ENCODE assay signal across 17 cellular contexts in the genomic region with DNA sequence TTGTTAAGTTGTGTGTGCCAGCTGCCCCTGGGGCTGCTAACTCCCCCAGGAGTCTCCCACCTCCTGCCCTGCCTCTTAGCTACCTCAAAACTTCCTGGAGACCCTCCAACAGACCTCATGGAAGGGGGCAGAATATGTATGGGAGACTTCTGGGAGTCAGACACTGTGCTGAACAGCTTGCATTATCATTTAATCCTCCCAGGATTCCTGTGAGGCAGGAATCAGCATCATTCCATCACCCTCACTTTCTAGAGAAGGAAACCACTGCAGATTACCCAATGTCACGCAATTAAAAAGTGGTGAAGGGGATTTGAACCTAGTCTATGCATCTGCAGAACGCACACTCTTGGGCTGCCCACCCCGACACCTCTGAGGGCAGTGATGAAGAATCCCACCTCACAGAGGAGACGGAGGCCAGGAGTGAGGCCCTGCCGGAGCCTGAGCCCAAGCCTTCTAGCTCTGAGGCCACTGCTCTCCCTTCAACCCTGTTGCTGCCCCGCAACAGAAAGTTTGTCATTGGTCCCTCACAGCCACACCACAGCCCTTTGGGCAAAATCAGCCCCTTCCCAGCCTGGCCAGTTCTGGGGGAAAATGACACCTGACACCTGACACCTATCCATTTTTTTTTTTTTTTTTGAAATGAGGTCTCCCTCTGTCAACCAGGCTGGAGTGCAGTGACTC. TPM values are rescaled to one million over a fixed set of nuclear protein-coding genes. Genes with fewer than 3 reads are reported as not detected.
DNase-seq lines count a peak whose midpoint lies in the region; ATAC-seq and TF ChIP-seq lines count a peak whose summit lies in the region.
"Had no signal": no experiment of that assay in that cellular context is flagged by ENCODE, and none has a peak within 500 bp of the region (broad histone marks: within the 10 kb centered on the region; RNA-seq: fewer than 3 reads in every experiment).

No MANE protein-coding gene starts in this region.

- H4K91ac ChIP-seq in neuronal stem cell (ENCODE audit: low read depth, low read length, poor library complexity): no peak overlapping the region

- peak overlapping the region; percentile 90 for H2BK15ac ChIP-seq in neuronal stem cell (ENCODE audit: low read length)

- H4K8ac ChIP-seq in neuronal stem cell (ENCODE audit: low read depth, low read length): no peak overlapping the region

- H3K79me1 ChIP-seq in neuronal stem cell (ENCODE audit: low read depth, low read length): no peaks in the 10 kb centered on the region

- H3K9ac ChIP-seq in neuronal stem cell (ENCODE audit: low read depth, low read length, poor library complexity): no peak overlapping the region

- no peaks in the 10 kb centered on the region for H3K9me3 ChIP-seq in cardiac muscle cell (ENCODE audit: low read depth)
- H3K9me3 ChIP-seq in neuronal stem cell (replicated peaks in 1 of 2; ENCODE audit: control insufficient read depth in 2 of 2, insufficient read depth in 1 of 2, low read depth in 1 of 2, low read length in 2 of 2): no peaks in the 10 kb centered on the region
- no peaks in the 10 kb centered on the region for H3K9me3 ChIP-seq in upper lobe of right lung

- peak overlapping the region; percentile 49 for H2AK5ac ChIP-seq in neuronal stem cell (ENCODE audit: low read depth, low read length)

- no peak overlapping the region for H3K23ac ChIP-seq in neuronal stem cell (ENCODE audit: low read depth, low read length, poor library complexity)

- DNase-seq in cardiac muscle cell (ENCODE audit: low read depth in 1 of 2, low spot score in 1 of 2) (peak in 1 of 2 donors; percentile 28), left cardiac atrium (no peak), fibroblast of peridontal ligament (ENCODE audit: extremely low read depth) (peak; percentile 56), neuronal stem cell (ENCODE audit: low spot score) (no peak), upper lobe of right lung (peak; percentile 22), lower leg skin (ENCODE audit: low spot score in 2 of 2) (no peak), ecto neural progenitor cell (ENCODE audit: low spot score) (no peak)
- DNase-seq: activated CD4-positive, CD25-positive, alpha-beta regulatory T cell treated with anti-CD3 and anti-CD28 coated beads, Interleukin-2, amount 50 U/mL, for 72 hours; central memory CD4-positive, alpha-beta T cell; mammary epithelial cell; NCI-H1092; NCI-H748 treated with DMSO at 0.1 percent for 48 hours had no signal

- ATAC-seq in left cardiac atrium (no peak), upper lobe of right lung (no peak), HG03432 (IDR thresholded peaks at IDR 0.05; ENCODE audit: unreplicated experiment) (no peak)

- TF ChIP-seq POLR2A in lower leg skin (IDR thresholded peaks at IDR 0.05): no peak

- no peak overlapping the region for H2AFZ ChIP-seq in neuronal stem cell (ENCODE audit: low read length)

- H3K4me2 ChIP-seq in neuronal stem cell (ENCODE audit: insufficient read depth, low read length, poor library complexity, severe bottlenecking): no peak overlapping the region

- H3K27ac ChIP-seq in cardiac muscle cell (peak overlapping the region; percentile 71), neuronal stem cell (replicated peaks; ENCODE audit: low read length) (no peak overlapping the region), upper lobe of right lung (peak overlapping the region; percentile 73)

- no peak for TF ChIP-seq CTCF in cardiac muscle cell (IDR thresholded peaks at IDR 0.05; ENCODE audit: low read depth, low read length)
- TF ChIP-seq CTCF in upper lobe of right lung (IDR thresholded peaks at IDR 0.05): no peak
- TF ChIP-seq CTCF in lower leg skin (IDR thresholded peaks at IDR 0.05): no peak

- no peak overlapping the region for H3K4me3 ChIP-seq in cardiac muscle cell
- no peak overlapping the region for H3K4me3 ChIP-seq in neuronal stem cell (ENCODE audit: low read length in 2 of 2)
- H3K4me3 ChIP-seq in upper lobe of right lung: peak overlapping the region; percentile 55
- no peak overlapping the region for H3K4me3 ChIP-seq in lower leg skin (ENCODE audit: low read depth, poor library complexity, severe bottlenecking)

- H3K14ac ChIP-seq in neuronal stem cell (ENCODE audit: low read length): no peak overlapping the region

- intact Hi-C loops in left cardiac atrium (cut with DNase I): no loop called here
- intact Hi-C loops in upper lobe of right lung (cut with DNase I): no loop called here
- intact Hi-C loops in lower leg skin (cut with DNase I; ENCODE audit: low total_unique reads): no loop called here

- H2BK5ac ChIP-seq in neuronal stem cell (ENCODE audit: low read length): no peak overlapping the region

- H3K27me3 ChIP-seq in cardiac muscle cell (no peaks in the 10 kb centered on the region), neuronal stem cell (ENCODE audit: control insufficient read depth in 3 of 3, insufficient read depth in 3 of 3, low read depth in 1 of 3, low read length in 3 of 3) (peaks cover 0 to 7% (median 0%) of the 10 kb centered on the region in 3 experiments), upper lobe of right lung (no peaks in the 10 kb centered on the region)

- no peak overlapping the region for H2BK12ac ChIP-seq in neuronal stem cell (ENCODE audit: low read length)

- no peak overlapping the region for H3K4ac ChIP-seq in neuronal stem cell (ENCODE audit: low read length)

- H3K4me1 ChIP-seq in cardiac muscle cell (ENCODE audit: low read depth) (peaks cover 64% of the 10 kb centered on the region), neuronal stem cell (ENCODE audit: control insufficient read depth in 2 of 2, insufficient read depth in 1 of 2, low read depth in 1 of 2, low read length in 2 of 2) (peaks cover 18 to 20% of the 10 kb centered on the region in 2 donors), upper lobe of right lung (peaks cover 4% of the 10 kb centered on the region)

- H3K18ac ChIP-seq in neuronal stem cell (ENCODE audit: low read length): peak overlapping the region; percentile 59

- no CpG with 5 or more reads among the region's 6 CpGs for whole genome bisulfite sequencing in neuronal stem cell (ENCODE audit: extremely low coverage in 2 of 2, insufficient read length in 2 of 2, insufficient replicate concordance in 1 of 2), 2 donors
- WGBS in lower leg skin, 2 donors: 82% methylated on average over 6 of the region's 6 CpGs

- H3K36me3 ChIP-seq in cardiac muscle cell (no peaks in the 10 kb centered on the region), neuronal stem cell (replicated peaks in 1 of 2; ENCODE audit: control insufficient read depth in 2 of 2, insufficient read depth in 2 of 2, low read length in 2 of 2) (no peaks in the 10 kb centered on the region), upper lobe of right lung (peaks cover 6% of the 10 kb centered on the region)

- no peak overlapping the region for H2BK120ac ChIP-seq in neuronal stem cell (ENCODE audit: low read depth, low read length)

RNA-seq across cellular contexts. Expression of gene IL17B, which starts 30.3 kb away (rescaled TPM):
- total RNA-seq in cardiac muscle cell: 6.4 and 9.0 TPM in 2 replicates
- 3.9 and 5.8 TPM in 2 replicates for polyA plus RNA-seq in cardiac muscle cell
- total RNA-seq in left cardiac atrium: under 1 TPM; 0.44 to 0.89 TPM
- not detected for polyA plus RNA-seq in neuronal stem cell (2013, experiment 1 of 2)
- not detected for polyA plus RNA-seq in neuronal stem cell (2013, experiment 2 of 2)
- not detected for total RNA-seq in upper lobe of right lung
- not detected for total RNA-seq in lower leg skin
- total RNA-seq: A673, Daoy, frontal cortex, SK-MEL-5 had no signal
- polyA plus RNA-seq: mammary epithelial cell had no signal

RNA-seq across cellular contexts. Expression of gene PCYOX1L, which starts 51.6 kb away (rescaled TPM):
- 14.4 and 16.1 TPM in 2 replicates for total RNA-seq in cardiac muscle cell
- polyA plus RNA-seq in cardiac muscle cell: 15.3 and 17.6 TPM in 2 replicates
- total RNA-seq in left cardiac atrium: 1 to 10 TPM; 5.2 to 5.4 TPM
- polyA plus RNA-seq in neuronal stem cell (2013, experiment 1 of 2): 16.0 TPM
- 16.3 TPM for polyA plus RNA-seq in neuronal stem cell (2013, experiment 2 of 2)
- total RNA-seq in upper lobe of right lung: 6.6 TPM
- 1 to 10 TPM; 2.7 to 5.6 (median 3.9) TPM for total RNA-seq in lower leg skin

Comparison
In these comparisons a context has a peak if more than half of its experiments do, and no peak if none do; other contexts are left out.
1. DNase-seq: peak in fibroblast of peridontal ligament (single experiment) and upper lobe of right lung (single experiment); none in left cardiac atrium (single experiment), neuronal stem cell (single experiment), lower leg skin (0 of 2) and ecto neural progenitor cell (single experiment).